Comparison of ENCODE assay signal across 19 cellular contexts in genomic region chr7:154994996-154995395, GRCh38. TPM values are rescaled to one million over a fixed set of nuclear protein-coding genes. Genes with fewer than 3 reads are reported as not detected.
DNase-seq lines count a peak whose midpoint lies in the region; ATAC-seq, FAIRE-seq and TF ChIP-seq lines count a peak whose summit lies in the region.
"Had no signal": no experiment of that assay in that cellular context is flagged by ENCODE, and none has a peak within 500 bp of the region (broad histone marks: within the 10 kb centered on the region; RNA-seq: fewer than 3 reads in every experiment).

No MANE protein-coding gene starts in this region.

- no peak overlapping the region for H2BK12ac ChIP-seq in mesenchymal stem cell (ENCODE audit: low read length in 2 of 2)

- POLR2A ChIA-PET in GM12878 (lab: Charles Lee) = no interaction called here

- H3K4me1 ChIP-seq in GM23338 (ENCODE audit: insufficient read depth) (peaks cover 21% of the 10 kb centered on the region), GM12878 (ENCODE audit: control insufficient read depth, insufficient read depth, low read length) (no peaks in the 10 kb centered on the region), mesenchymal stem cell (ENCODE audit: control insufficient read depth, insufficient read depth, low read depth, low read length) (no peaks in the 10 kb centered on the region), kidney (ENCODE audit: control insufficient read depth in 1 of 2, insufficient read depth in 1 of 2, low read depth in 1 of 2, low read length in 2 of 2) (no peaks in the 10 kb centered on the region), upper lobe of right lung (no peaks in the 10 kb centered on the region)

- H3K36me3 ChIP-seq in GM23338 (ENCODE audit: insufficient read depth) = peaks cover 17% of the 10 kb centered on the region; the same call in 1 of the 2 replicates
- H3K36me3 ChIP-seq in GM12878 (ENCODE audit: control insufficient read depth in 2 of 2, insufficient read depth in 2 of 2, low read length in 1 of 2) = peaks cover 0 to 20% of the 10 kb centered on the region in 2 experiments; a peak in 3 of 4 replicates
- peaks cover 16 to 69% of the 10 kb centered on the region in 2 experiments for H3K36me3 ChIP-seq in mesenchymal stem cell (ENCODE audit: control insufficient read depth in 1 of 2, insufficient read depth in 2 of 2, low read depth in 1 of 2, low read length in 2 of 2)
- H3K36me3 ChIP-seq in kidney (ENCODE audit: control insufficient read depth in 1 of 2, insufficient read depth in 2 of 2, low read length in 2 of 2) = peaks cover 7 to 26% of the 10 kb centered on the region in 2 donors
- peaks cover 37% of the 10 kb centered on the region for H3K36me3 ChIP-seq in upper lobe of right lung

- no peak for TF ChIP-seq POLR2A in GM12878 (IDR thresholded peaks at IDR 0.05; ENCODE audit: low read depth, low read length)

- H3K9me3 Mint-ChIP-seq in GM23338 = no peaks in the 10 kb centered on the region
- H3K9me3 Mint-ChIP-seq in natural killer cell treated with Interleukin-12 subunit alpha and Interleukin-12 subunit beta and Interleukin-15 and Interleukin-18, amount 100 ng/mL, for 72 hours = no peaks in the 10 kb centered on the region
- H3K9me3 Mint-ChIP-seq: CD4-positive, alpha-beta memory T cell; H9 had no signal

- H3K14ac ChIP-seq in mesenchymal stem cell (ENCODE audit: low read length in 2 of 2) = no peak overlapping the region

- no peak overlapping the region for H3K18ac ChIP-seq in mesenchymal stem cell (ENCODE audit: low read depth in 1 of 2, low read length in 2 of 2)

- no peak overlapping the region for H3K4ac ChIP-seq in mesenchymal stem cell (ENCODE audit: low read depth in 1 of 2, low read length in 2 of 2)

- no peaks in the 10 kb centered on the region for H3K9me3 ChIP-seq in GM12878 (replicated peaks; ENCODE audit: control insufficient read depth, insufficient read depth, low read length)
- H3K9me3 ChIP-seq in mesenchymal stem cell (ENCODE audit: control insufficient read depth, low read length) = no peaks in the 10 kb centered on the region
- H3K9me3 ChIP-seq in kidney (ENCODE audit: control insufficient read depth in 1 of 2, low read length in 2 of 2) = no peaks in the 10 kb centered on the region
- H3K9me3 ChIP-seq in upper lobe of right lung = no peaks in the 10 kb centered on the region

- DNase-seq in GM23338 (ENCODE audit: low spot score) (no peak), GM12878 (ENCODE audit: low read depth, low spot score) (no peak), mesenchymal stem cell (no peak), kidney (no peak), NCI-H128 (lab: John Stamatoyannopoulos, UW; ENCODE audit: unreplicated experiment) (no peak), upper lobe of right lung (no peak)
- DNase-seq in natural killer cell treated with Interleukin-12 subunit alpha and Interleukin-12 subunit beta and Interleukin-15 and Interleukin-18, amount 100 ng/mL, for 72 hours (ENCODE audit: low spot score) = no peak
- DNase-seq: C1 segment of cervical spinal cord; Calu3; CD4-positive, alpha-beta memory T cell; COR-L47; DMS53; DMS79 treated with DMSO at 0.1 percent for 48 hours; GDM1; GM23248; H9 had no signal

- peaks cover 34% of the 10 kb centered on the region for H3K79me1 ChIP-seq in mesenchymal stem cell (replicated peaks; ENCODE audit: low read length, poor library complexity, severe bottlenecking)

- TF ChIP-seq EP300 in GM12878 (IDR thresholded peaks at IDR 0.05; ENCODE audit: borderline replicate concordance in 1 of 2, control insufficient read depth in 1 of 2, low read depth in 2 of 2, low read length in 2 of 2) = no peak

- H3F3A ChIP-seq in GM23338 (replicated peaks; ENCODE audit: low read depth) = no peaks in the 10 kb centered on the region; the same call in 1 of the 2 replicates

- H4K20me1 ChIP-seq in GM23338 (replicated peaks; ENCODE audit: insufficient read depth) (peaks cover 19% of the 10 kb centered on the region), GM12878 (ENCODE audit: control insufficient read depth, insufficient read depth) (no peaks in the 10 kb centered on the region)

- H2AFZ ChIP-seq in GM23338 = no peak overlapping the region
- H2AFZ ChIP-seq in GM12878 (ENCODE audit: control insufficient read depth, low read depth, low read length) = no peak overlapping the region
- no peak overlapping the region for H2AFZ ChIP-seq in mesenchymal stem cell (ENCODE audit: low read depth, low read length)
- H2AFZ ChIP-seq: GM23248 had no signal

- in situ Hi-C loops in GM12878 (cut with MboI) = no loop called here

- no peak overlapping the region for H4K8ac ChIP-seq in mesenchymal stem cell (ENCODE audit: low read length)

- H3K4me3 ChIP-seq in GM23338 = no peak overlapping the region
- no peak overlapping the region for H3K4me3 ChIP-seq in GM12878
- H3K4me3 ChIP-seq in mesenchymal stem cell (ENCODE audit: insufficient read depth in 1 of 2, low read depth in 1 of 2, low read length in 2 of 2) = no peak overlapping the region
- H3K4me3 ChIP-seq in kidney (ENCODE audit: low read length in 2 of 2) = no peak overlapping the region
- no peak overlapping the region for H3K4me3 ChIP-seq in upper lobe of right lung
- H3K4me3 ChIP-seq: GM23248 had no signal

- H2BK15ac ChIP-seq in mesenchymal stem cell (ENCODE audit: low read depth, poor library complexity, severe bottlenecking) = no peak overlapping the region

- H3K27me3 Mint-ChIP-seq in GM23338 (ENCODE audit: insufficient read depth, low read depth, poor library complexity) = peaks cover 6% of the 10 kb centered on the region
- no peaks in the 10 kb centered on the region for H3K27me3 Mint-ChIP-seq in natural killer cell treated with Interleukin-12 subunit alpha and Interleukin-12 subunit beta and Interleukin-15 and Interleukin-18, amount 100 ng/mL, for 72 hours
- H3K27me3 Mint-ChIP-seq: CD4-positive, alpha-beta memory T cell had no signal

- no peak overlapping the region for H2BK120ac ChIP-seq in mesenchymal stem cell (ENCODE audit: low read depth, low read length)

- no peak overlapping the region for H3K27ac ChIP-seq in GM23338 (ENCODE audit: low read depth)
- no peak overlapping the region for H3K27ac ChIP-seq in GM12878 (ENCODE audit: control insufficient read depth, insufficient read depth)
- no peak overlapping the region for H3K27ac ChIP-seq in mesenchymal stem cell (ENCODE audit: low read length, poor library complexity, severe bottlenecking)
- H3K27ac ChIP-seq in kidney (ENCODE audit: low read depth in 2 of 2, low read length in 2 of 2) = no peak overlapping the region
- H3K27ac ChIP-seq in upper lobe of right lung = no peak overlapping the region
- H3K27ac ChIP-seq: GM23248 had no signal

- WGBS in GM12878 (ENCODE audit: insufficient coverage, insufficient replicate concordance, low lambda C conversion rate, missing lambda C conversion rate) = 87% methylated on average over 2 of the region's 2 CpGs
- WGBS in mesenchymal stem cell = 100% methylated on average over 1 of the region's 2 CpGs

- no TSS peak for BruUV-seq in GM12878 (replicated peaks; lab: Mats Ljungman, UMichigan)

- H3K4me2 ChIP-seq in GM23338 (no peak overlapping the region), GM12878 (ENCODE audit: control insufficient read depth, insufficient read depth) (no peak overlapping the region), mesenchymal stem cell (ENCODE audit: low read length, poor library complexity, severe bottlenecking) (peak overlapping the region; percentile 4)

- SMC1A ChIA-PET in GM12878 (lab: Charles Lee; ENCODE audit: uncharacterized antibody, unreplicated experiment) = interaction anchor here (0.8 to 1.3 kb wide), 3 partner anchors 13 to 133 kb away, joined by 3 to 4 read pairs (median 3); no protein-coding TSS in a partner anchor

- ATAC-seq in GM23338 = no peak
- no peak for ATAC-seq in GM12878
- ATAC-seq in upper lobe of right lung = no peak
- no peak for ATAC-seq in natural killer cell treated with Interleukin-12 subunit alpha and Interleukin-12 subunit beta and Interleukin-15 and Interleukin-18, amount 100 ng/mL, for 72 hours
- ATAC-seq: HCT116 had no signal

- H3K4me3 Mint-ChIP-seq in GM23338 = no peak overlapping the region
- no peak overlapping the region for H3K4me3 Mint-ChIP-seq in natural killer cell treated with Interleukin-12 subunit alpha and Interleukin-12 subunit beta and Interleukin-15 and Interleukin-18, amount 100 ng/mL, for 72 hours
- H3K4me3 Mint-ChIP-seq: CD4-positive, alpha-beta memory T cell; H9 had no signal

- H3K23ac ChIP-seq in mesenchymal stem cell (ENCODE audit: low read length in 2 of 2) = no peak overlapping the region

- peaks cover 21% of the 10 kb centered on the region for H3K4me1 Mint-ChIP-seq in GM23338
- H3K4me1 Mint-ChIP-seq in natural killer cell treated with Interleukin-12 subunit alpha and Interleukin-12 subunit beta and Interleukin-15 and Interleukin-18, amount 100 ng/mL, for 72 hours (ENCODE audit: low read depth in 2 of 2) = peaks cover 0 to 6% of the 10 kb centered on the region in 2 donors

- H3K27me3 ChIP-seq in GM23338 (ENCODE audit: insufficient read depth) (no peaks in the 10 kb centered on the region), GM12878 (replicated peaks in 1 of 2; ENCODE audit: control insufficient read depth in 2 of 2, insufficient read depth in 2 of 2, low read length in 1 of 2) (no peaks in the 10 kb centered on the region), mesenchymal stem cell (ENCODE audit: control insufficient read depth in 1 of 2, insufficient read depth in 1 of 2, low read length in 2 of 2) (no peaks in the 10 kb centered on the region), upper lobe of right lung (no peaks in the 10 kb centered on the region)

- TF ChIP-seq CTCF in GM23338 (conservative IDR thresholded peaks at IDR 0.05; ENCODE audit: low read depth in 2 of 2) (no peak), GM12878 (IDR thresholded peaks at IDR 0.05 in 2 of 3, conservative IDR thresholded peaks at IDR 0.05 in 1 of 3; ENCODE audit: control insufficient read depth in 2 of 3, extremely low read depth in 1 of 3, insufficient read depth in 1 of 3, low read depth in 3 of 3, low read length in 3 of 3) (no peak), kidney (IDR thresholded peaks at IDR 0.05; ENCODE audit: borderline replicate concordance, extremely low read depth, insufficient read depth) (no peak), upper lobe of right lung (IDR thresholded peaks at IDR 0.05) (no peak)

- H3K36me3 Mint-ChIP-seq in GM23338 (ENCODE audit: low read depth) = peaks cover 42% of the 10 kb centered on the region
- H3K36me3 Mint-ChIP-seq in natural killer cell treated with Interleukin-12 subunit alpha and Interleukin-12 subunit beta and Interleukin-15 and Interleukin-18, amount 100 ng/mL, for 72 hours = peaks cover 11% of the 10 kb centered on the region

- intact Hi-C loops in GM12878 (cut with micrococcal nuclease; ENCODE audit: unreplicated experiment) = no loop called here
- intact Hi-C loops in kidney (cut with DNase I) = no loop called here
- intact Hi-C loops in upper lobe of right lung (cut with DNase I) = no loop called here

- RAD21 ChIA-PET in GM12878 (lab: Charles Lee; ENCODE audit: unreplicated experiment) = interaction anchor here (2.5 kb wide), 1 partner anchor 67 kb away, joined by 6 read pairs; no protein-coding TSS in a partner anchor

- H3K9me2 ChIP-seq in GM23338 (ENCODE audit: insufficient read depth) = no peaks in the 10 kb centered on the region

- no peak for TF ChIP-seq RAD21 in GM12878 (IDR thresholded peaks at IDR 0.05; ENCODE audit: insufficient read depth, low read depth, low read length)

- H3K27ac Mint-ChIP-seq in GM23338 = peak overlapping the region; percentile 37
- H3K27ac Mint-ChIP-seq in natural killer cell treated with Interleukin-12 subunit alpha and Interleukin-12 subunit beta and Interleukin-15 and Interleukin-18, amount 100 ng/mL, for 72 hours = no peak overlapping the region

- no peak overlapping the region for H4K91ac ChIP-seq in mesenchymal stem cell (ENCODE audit: low read length)

- H3K79me2 ChIP-seq in GM23338 (replicated peaks; ENCODE audit: insufficient read depth) (peaks cover 78% of the 10 kb centered on the region), GM12878 (ENCODE audit: control insufficient read depth, insufficient read depth, low read length) (peaks cover 5% of the 10 kb centered on the region)

- CTCF ChIA-PET in GM12878 (lab: Yijun Ruan, JAX) = interaction anchor here (1.0 to 2.4 kb wide), 4 partner anchors 15 to 68 kb away, joined by 3 to 12 read pairs (median 5); no protein-coding TSS in a partner anchor

- no peak overlapping the region for H2AK5ac ChIP-seq in mesenchymal stem cell (ENCODE audit: low read length, severe bottlenecking)

- H2BK5ac ChIP-seq in mesenchymal stem cell (ENCODE audit: low read depth, low read length, poor library complexity, severe bottlenecking) = no peak overlapping the region

- H3K9ac ChIP-seq in GM12878 (ENCODE audit: control insufficient read depth, insufficient read depth, low read length) (no peak overlapping the region), mesenchymal stem cell (ENCODE audit: low read length) (no peak overlapping the region), kidney (ENCODE audit: low read length in 2 of 2) (no peak overlapping the region)
- H3K9ac ChIP-seq: GM23248 had no signal

- peak; percentile 7 for FAIRE-seq in GM12878 (lab: Jason Lieb, UNC)
- FAIRE-seq in kidney (lab: Jason Lieb, UNC) = no peak
- FAIRE-seq: GM12891, GM19239 had no signal

RNA-seq across cellular contexts. Expression of gene PAXIP1, which starts 7.9 kb away (rescaled TPM):
- 32.8 and 36.9 TPM in 2 replicates for total RNA-seq in GM23338 (2014; rRNA removed; shearing (Covaris generic))
- polyA plus RNA-seq in GM23338 (2016; fragmentation: Nextera tagmentation; extraction: Ambion mirVana) = 11.2 and 12.5 TPM in 2 replicates
- 39.8 and 41.8 TPM in 2 replicates for total RNA-seq in GM12878 (2013; cell fraction: nucleolus; rRNA removed)
- 20.5 and 23.5 TPM in 2 replicates for total RNA-seq in GM12878 (2014; rRNA removed)
- total RNA-seq in GM12878 (2014; rRNA removed; fragmentation: Illumina TruSeq; extraction: Trizol) = 20.3 and 22.9 TPM in 2 replicates
- 22.5 and 26.5 TPM in 2 replicates for total RNA-seq in GM12878 (2021)
- polyA plus RNA-seq in GM12878 (2011; ENCODE audit: low read depth) = 10.7 TPM
- 15.7 and 16.0 TPM in 2 replicates for polyA plus RNA-seq in GM12878 (2011; rRNA removed)
- polyA plus RNA-seq in GM12878 (2011; cell fraction: cytosol; rRNA removed) = 14.7 and 16.9 TPM in 2 replicates
- polyA plus RNA-seq in GM12878 (2011; cell fraction: nucleus; rRNA removed) = 23.1 and 28.2 TPM in 2 replicates
- 11.7 and 12.1 TPM in 2 replicates for polyA plus RNA-seq in GM12878 (2012)
- polyA plus RNA-seq in GM12878 (2014; fragmentation: Illumina TruSeq; extraction: Trizol) = 27.2 and 30.3 TPM in 2 replicates
- polyA plus RNA-seq in GM12878 (2014; fragmentation: Nextera tagmentation; extraction: Ambion mirVana) = 1 to 10 TPM; 7.6 to 8.8 TPM
- polyA plus RNA-seq in GM12878 (2014; rRNA removed) = 23.9 and 25.2 TPM in 2 replicates
- polyA plus RNA-seq in GM12878 (2016; fragmentation: Nextera tagmentation; extraction: Ambion mirVana) = 1 to 10 TPM; 7.3 to 8.3 TPM
- polyA minus RNA-seq in GM12878 (2011; rRNA and poly(A)+ RNA removed) = 13.9 and 14.2 TPM in 2 replicates
- polyA minus RNA-seq in GM12878 (2011; cell fraction: cytosol; rRNA and poly(A)+ RNA removed) = 4.7 and 4.9 TPM in 2 replicates
- polyA minus RNA-seq in GM12878 (2011; cell fraction: nucleus; rRNA and poly(A)+ RNA removed) = 10.9 and 19.4 TPM in 2 replicates
- polyA plus RNA-seq in mesenchymal stem cell (2013, experiment 1 of 2) = 9.5 TPM
- polyA plus RNA-seq in mesenchymal stem cell (2013, experiment 2 of 2) = 9.5 TPM
- 10.7 TPM for total RNA-seq in kidney
- polyA plus RNA-seq in kidney (ENCODE audit: insufficient read depth, low read depth, low replicate concordance) = 3.9 TPM
- total RNA-seq in upper lobe of right lung = 11.8 TPM
- 10 to 100 TPM; 19.3 to 33.4 TPM for total RNA-seq in natural killer cell treated with Interleukin-12 subunit alpha and Interleukin-12 subunit beta and Interleukin-15 and Interleukin-18, amount 100 ng/mL, for 72 hours
